8 cellular contexts compared by ENCODE assay signal in the genomic region with DNA sequence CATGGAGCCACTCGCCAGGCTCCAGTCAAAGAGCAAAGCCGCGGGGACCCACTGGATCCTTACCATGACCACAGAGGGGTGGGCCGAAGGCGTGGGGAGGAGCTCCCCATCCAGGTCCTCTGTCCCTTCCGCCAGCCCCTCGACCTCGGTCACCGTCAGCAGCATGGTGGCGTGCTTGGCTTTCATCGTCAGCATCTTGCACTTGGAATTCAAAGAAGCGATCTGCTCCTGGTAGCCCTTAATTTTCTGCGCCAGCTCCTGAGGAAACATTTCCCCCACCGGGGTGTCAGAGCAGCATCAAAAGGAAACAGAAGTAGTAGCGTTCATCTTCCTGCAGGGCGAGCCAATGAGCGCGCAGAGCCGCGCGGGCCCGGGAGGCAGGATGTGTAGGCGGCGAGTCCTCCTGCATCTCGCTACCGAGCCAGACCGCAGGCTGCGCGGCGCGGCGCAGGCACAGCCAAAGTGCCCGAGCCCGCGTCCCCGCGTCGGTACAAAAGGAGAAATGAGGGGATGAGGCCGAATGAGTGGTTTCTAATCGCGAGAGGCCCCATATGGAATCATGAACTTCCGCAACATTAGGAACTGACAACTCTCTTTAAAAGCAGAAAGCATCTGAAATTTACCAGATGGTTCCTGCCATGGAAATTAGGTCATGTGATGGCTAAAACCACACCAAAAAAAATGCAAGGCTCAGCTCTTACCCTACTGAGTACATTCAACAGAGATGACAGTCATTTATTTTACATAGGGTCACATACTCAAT.
A peak's percentile ranks its signal among the peaks of the same experiment; 100 is the strongest.
DNase-seq lines count a peak whose midpoint lies in the region; ATAC-seq and TF ChIP-seq lines count a peak whose summit lies in the region.

No MANE protein-coding gene starts in this region.

- peaks cover 43% of the 10 kb centered on the region for H3K4me1 Mint-ChIP-seq in nephron

- peak overlapping the region; percentile 28; the same call in 1 of the 2 replicates for H3K27ac ChIP-seq in HUES64 (ENCODE audit: low read depth, low read length)

- peak overlapping the region; percentile 94 to 98 (median 95) for H3K27ac Mint-ChIP-seq in nephron

- peak overlapping the region; percentile 96 to 98 (median 98) for H3K4me3 Mint-ChIP-seq in nephron

- H3K9me3 ChIP-seq in HUES64 (ENCODE audit: insufficient read depth, low read depth, low read length): no peaks in the 10 kb centered on the region

- H3K27me3 Mint-ChIP-seq in nephron (ENCODE audit: low read depth): no peaks in the 10 kb centered on the region

- H3K9ac ChIP-seq in HUES64 (ENCODE audit: low read depth, low read length): peak overlapping the region; percentile 78

- peak overlapping the region; percentile 87 for H3K4me3 ChIP-seq in HUES64 (ENCODE audit: low read length)

- under 1% methylated on average over 42 of the region's 42 CpGs for WGBS in HUES64

- ATAC-seq in GM21515 (IDR thresholded peaks at IDR 0.05; ENCODE audit: unreplicated experiment): peak; percentile 95
- peak; percentile 96 for ATAC-seq in stimulated activated naive CD8-positive, alpha-beta T cell treated with anti-CD3 and anti-CD28 coated beads, Interleukin-15, Interleukin-2, amounts not matched to agents 100 U/mL and 50 U/mL, for 24 hours

- peaks cover 16% of the 10 kb centered on the region for H3K4me1 ChIP-seq in HUES64 (ENCODE audit: insufficient read depth, low read length)

- H3K36me3 ChIP-seq in HUES64 (ENCODE audit: insufficient read depth, low read length): no peaks in the 10 kb centered on the region

- peaks cover 5% of the 10 kb centered on the region for H3K36me3 Mint-ChIP-seq in nephron (ENCODE audit: low read depth)

- H3K9me3 Mint-ChIP-seq in nephron: no peaks in the 10 kb centered on the region

- H3K27me3 ChIP-seq in HUES64 (ENCODE audit: insufficient read depth, low read length): no peaks in the 10 kb centered on the region

- peak; percentile 61 to 72 (median 62) for TF ChIP-seq CTCF in nephron (IDR thresholded peaks at IDR 0.05; ENCODE audit: unreplicated experiment in 3 of 3)

- peak; percentile 96 for DNase-seq in DMS 273 (lab: John Stamatoyannopoulos, UW; ENCODE audit: unreplicated experiment)
- peak; percentile 93 for DNase-seq in RPMI8226
- peak; percentile 83 for DNase-seq in activated T-helper 9 cell treated with anti-CD3 and anti-CD28 coated beads, Interleukin-2, amount 50 U/mL, for 16 hours (ENCODE audit: low read depth)
- peak; percentile 78 for DNase-seq in fibroblast of the conjunctiva (ENCODE audit: low read depth)
- DNase-seq in stimulated activated naive CD8-positive, alpha-beta T cell treated with anti-CD3 and anti-CD28 coated beads, Interleukin-15, Interleukin-2, amounts not matched to agents 100 U/mL and 50 U/mL, for 24 hours: peak; percentile 90

Comparison
In these comparisons a context has a peak if more than half of its experiments do, and no peak if none do; other contexts are left out.
1. Peak in every context shown above with its lines: DNase-seq, ATAC-seq, H3K4me3 ChIP-seq and H3K27ac ChIP-seq.